In the genomic region with DNA sequence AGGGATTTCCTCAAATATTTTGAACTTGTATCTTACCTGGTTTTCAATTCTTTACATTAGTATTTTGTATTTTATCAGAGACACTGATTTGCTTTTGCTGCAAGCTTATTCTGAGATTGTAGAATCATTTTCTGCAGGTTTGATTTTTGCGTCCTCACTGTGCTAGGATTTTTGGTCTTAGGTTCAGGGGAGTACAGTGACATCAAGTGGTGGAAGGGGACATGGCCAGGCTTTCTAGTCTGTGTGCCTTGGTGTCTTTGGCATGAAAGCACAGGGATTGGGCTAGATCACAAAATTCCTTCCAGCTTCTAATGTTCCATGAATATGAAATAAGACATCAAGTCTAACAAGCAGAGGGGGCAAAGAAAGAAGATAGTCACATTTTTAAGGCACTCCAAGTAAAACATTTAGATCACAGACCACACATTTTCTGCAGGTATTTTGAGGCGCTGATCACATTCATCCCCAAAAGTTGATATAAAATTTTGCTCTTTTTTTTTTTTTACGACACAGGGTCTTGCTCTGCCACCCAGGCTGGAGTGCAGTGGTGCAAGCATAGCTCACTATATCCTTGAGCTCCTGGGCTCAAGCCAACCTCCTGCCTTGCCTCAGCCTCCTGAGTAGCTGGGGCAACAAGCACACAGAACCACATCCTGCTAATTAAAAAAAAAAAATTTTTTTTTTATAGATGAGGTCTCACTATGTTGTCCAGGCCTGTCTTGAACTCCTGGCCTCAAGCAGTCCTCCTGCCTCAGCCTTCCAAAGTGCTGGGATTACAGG, we compare ENCODE assay signal across 8 cellular contexts.
DNase-seq lines count a peak whose midpoint lies in the region; FAIRE-seq and TF ChIP-seq lines count a peak whose summit lies in the region.

No MANE protein-coding gene starts in this region.

- DNase-seq in COR-L47 (lab: John Stamatoyannopoulos, UW): peak; percentile 29
- DNase-seq in HEK293T (ENCODE audit: extremely low spot score): peak; percentile 50
- DNase-seq in NCI-H446 treated with DMSO at 0.1 percent for 48 hours (lab: John Stamatoyannopoulos, UW): peak; percentile 28
- DNase-seq in bronchial epithelial cell (ENCODE audit: low read depth): peak; percentile 40
- DNase-seq in kidney tubule cell (ENCODE audit: low spot score): peak; percentile 64
- peak; percentile 19 to 22 for DNase-seq in uterus
- no peak for DNase-seq in NCI-H1048 (lab: John Stamatoyannopoulos, UW)
- DNase-seq in OCI-M2 (lab: John Stamatoyannopoulos, UW; ENCODE audit: unreplicated experiment): no peak

- intact Hi-C loops in uterus (cut with DNase I; ENCODE audit: low total_unique reads): no loop called here

- H3K4me3 ChIP-seq in bronchial epithelial cell (ENCODE audit: low read depth, low read length) (no peak overlapping the region), uterus (no peak overlapping the region)

- POLR2A ChIA-PET in HEK293T (lab: Yijun Ruan, JAX): no interaction called here

- no peaks in the 10 kb centered on the region for H3K9me3 ChIP-seq in uterus

- H3K4me1 ChIP-seq in uterus: no peaks in the 10 kb centered on the region

- H3K36me3 ChIP-seq in bronchial epithelial cell (ENCODE audit: control insufficient read depth, insufficient read depth, low read length): no peaks in the 10 kb centered on the region
- H3K36me3 ChIP-seq in uterus: no peaks in the 10 kb centered on the region

- H3K27ac ChIP-seq in uterus: no peak overlapping the region

- TF ChIP-seq CTCF in bronchial epithelial cell (IDR thresholded peaks at IDR 0.05; ENCODE audit: insufficient read depth, low read length, severe bottlenecking) (peak; percentile 72), uterus (IDR thresholded peaks at IDR 0.05) (peak; percentile 36 to 56 (median 44))

- no peak for TF ChIP-seq POLR2A in uterus (IDR thresholded peaks at IDR 0.05)

- no peaks in the 10 kb centered on the region for H3K27me3 ChIP-seq in bronchial epithelial cell (ENCODE audit: control insufficient read depth, insufficient read depth, low read length)
- H3K27me3 ChIP-seq in uterus: no peaks in the 10 kb centered on the region

- FAIRE-seq in bronchial epithelial cell (lab: Jason Lieb, UNC): no peak

- CTCF ChIA-PET in HEK293T (lab: Yijun Ruan, JAX): interaction anchor here (0.6 to 0.8 kb wide), 3 partner anchors 258 to 524 kb away, joined by 3 read pairs; no protein-coding TSS in a partner anchor

TF ChIP-seq in HEK293T, 16 proteins besides CTCF, POLR2A, EP300 and RAD21:
- TF ChIP-seq TARDBP (IDR thresholded peaks at IDR 0.05) (no peak), NFRKB (IDR thresholded peaks at IDR 0.05) (no peak), SUZ12 (IDR thresholded peaks at IDR 0.05) (no peak), L3MBTL2 (conservative IDR thresholded peaks at IDR 0.05) (no peak)

Comparison
In these comparisons a context has a peak if more than half of its experiments do, and no peak if none do; other contexts are left out.
1. DNase-seq: peak in COR-L47 (single experiment), HEK293T (single experiment), NCI-H446 treated with DMSO at 0.1 percent for 48 hours (single experiment), bronchial epithelial cell (single experiment), kidney tubule cell (single experiment) and uterus (2 of 2); none in NCI-H1048 (single experiment) and OCI-M2 (single experiment).